In the genomic region with DNA sequence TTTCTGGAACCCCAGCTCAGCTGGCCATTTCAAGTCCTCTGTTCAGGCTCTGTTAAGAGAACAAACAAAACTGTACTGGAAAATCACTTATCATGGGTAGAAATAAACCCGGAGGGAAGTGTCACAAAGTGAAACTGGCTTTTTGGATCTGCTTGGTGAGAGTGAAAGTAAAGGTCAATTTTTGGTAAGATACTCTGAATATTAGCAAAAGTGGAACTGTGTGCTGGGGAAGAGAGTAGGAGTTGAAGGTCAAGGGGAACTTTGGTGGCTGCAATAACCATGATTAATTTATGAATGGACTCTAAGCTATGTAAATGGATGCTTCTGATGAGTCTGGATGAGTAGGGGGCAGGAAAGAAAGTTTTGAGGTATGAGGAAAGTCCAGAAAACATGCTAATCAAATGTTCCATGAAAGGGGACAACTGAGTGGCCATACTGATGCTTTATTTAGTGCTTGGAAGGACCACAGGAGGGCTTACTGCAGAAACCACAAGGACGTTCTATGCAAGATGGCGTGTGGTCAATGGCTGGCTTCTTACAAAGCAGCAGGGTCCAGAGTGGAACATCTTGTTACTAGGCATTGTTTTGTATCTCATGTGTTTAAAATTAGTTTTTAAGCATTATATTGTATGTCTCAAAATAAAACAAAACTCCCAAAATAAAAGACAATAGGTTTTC, we compare ENCODE assay signal across 10 cellular contexts. TPM values are rescaled to one million over a fixed set of nuclear protein-coding genes. Genes with fewer than 3 reads are reported as not detected.
A peak's percentile ranks its signal among the peaks of the same experiment; 100 is the strongest.
DNase-seq lines count a peak whose midpoint lies in the region; ATAC-seq and TF ChIP-seq lines count a peak whose summit lies in the region.
"Had no signal": no experiment of that assay in that cellular context is flagged by ENCODE, and none has a peak within 500 bp of the region (broad histone marks: within the 10 kb centered on the region; RNA-seq: fewer than 3 reads in every experiment).

No MANE protein-coding gene starts in this region.

- peak overlapping the region in 7 of 8 donors; percentile 8 to 83 (median 46) for H3K4me3 Mint-ChIP-seq in CD4-positive, alpha-beta memory T cell
- H3K4me3 Mint-ChIP-seq: mesothelial cell of epicardium had no signal

- peak; percentile 85 for ATAC-seq in GM18907 (IDR thresholded peaks at IDR 0.05; ENCODE audit: unreplicated experiment)
- peak; percentile 55 for ATAC-seq in HG02798 (IDR thresholded peaks at IDR 0.05; ENCODE audit: poor library complexity, unreplicated experiment)
- ATAC-seq in gastroesophageal sphincter, result no peak

- no peak for TF ChIP-seq EP300 in gastroesophageal sphincter (IDR thresholded peaks at IDR 0.05)

- peak overlapping the region in 3 of 7 donors; percentile 24 to 63 (median 43) for H3K27ac Mint-ChIP-seq in CD4-positive, alpha-beta memory T cell
- H3K27ac Mint-ChIP-seq: mesothelial cell of epicardium had no signal

- H3K9me3 Mint-ChIP-seq in CD4-positive, alpha-beta memory T cell, result no peaks in the 10 kb centered on the region
- H3K9me3 Mint-ChIP-seq: mesothelial cell of epicardium had no signal

- TF ChIP-seq CTCF in breast epithelium (IDR thresholded peaks at IDR 0.05), result no peak
- no peak for TF ChIP-seq CTCF in gastroesophageal sphincter (IDR thresholded peaks at IDR 0.05)

- no peaks in the 10 kb centered on the region for H3K9me3 ChIP-seq in CD4-positive, alpha-beta memory T cell (ENCODE audit: control insufficient read depth in 1 of 2, low read length in 2 of 2)
- H3K9me3 ChIP-seq in breast epithelium, result no peaks in the 10 kb centered on the region
- no peaks in the 10 kb centered on the region for H3K9me3 ChIP-seq in gastroesophageal sphincter

- no peak for DNase-seq in CD4-positive, alpha-beta memory T cell
- DNase-seq in MV-4-11 (lab: John Stamatoyannopoulos, UW) (peak; percentile 4), NCI-H82 (lab: John Stamatoyannopoulos, UW) (no peak), breast epithelium (ENCODE audit: low spot score in 2 of 2) (no peak), NCI-H226 (no peak)
- DNase-seq: DND-41 had no signal

- intact Hi-C loops in CD4-positive, alpha-beta memory T cell (cut with micrococcal nuclease), result loop anchor here (2.0 kb wide), 1 partner anchor 20 kb away; no protein-coding TSS in a partner anchor
- intact Hi-C loops in breast epithelium (cut with DNase I; ENCODE audit: low total_unique reads), result no loop called here

- H3K4me1 Mint-ChIP-seq in CD4-positive, alpha-beta memory T cell, result peaks cover 18 to 32% (median 24%) of the 10 kb centered on the region in 4 donors

- no peaks in the 10 kb centered on the region for H3K27me3 Mint-ChIP-seq in CD4-positive, alpha-beta memory T cell

- peaks cover 25% of the 10 kb centered on the region for H3K4me1 ChIP-seq in CD4-positive, alpha-beta memory T cell (ENCODE audit: insufficient read depth, low read length)
- H3K4me1 ChIP-seq in breast epithelium, result no peaks in the 10 kb centered on the region
- H3K4me1 ChIP-seq in gastroesophageal sphincter, result no peaks in the 10 kb centered on the region

- WGBS in gastroesophageal sphincter (ENCODE audit: low coverage in 1 of 2), 2 donors, result 61 to 77% methylated on average over 3 of the region's 3 CpGs

- no peak overlapping the region for H3K4me3 ChIP-seq in CD4-positive, alpha-beta memory T cell (ENCODE audit: low read length in 2 of 2)
- no peak overlapping the region for H3K4me3 ChIP-seq in breast epithelium
- no peak overlapping the region for H3K4me3 ChIP-seq in gastroesophageal sphincter

- no peaks in the 10 kb centered on the region for H3K36me3 Mint-ChIP-seq in CD4-positive, alpha-beta memory T cell
- H3K36me3 Mint-ChIP-seq: mesothelial cell of epicardium had no signal

- H3K36me3 ChIP-seq in CD4-positive, alpha-beta memory T cell (ENCODE audit: insufficient read depth, low read length), result no peaks in the 10 kb centered on the region
- no peaks in the 10 kb centered on the region for H3K36me3 ChIP-seq in breast epithelium
- H3K36me3 ChIP-seq in gastroesophageal sphincter, result no peaks in the 10 kb centered on the region

- H3K27me3 ChIP-seq in CD4-positive, alpha-beta memory T cell (ENCODE audit: insufficient read depth, low read length), result no peaks in the 10 kb centered on the region
- H3K27me3 ChIP-seq in breast epithelium (no peaks in the 10 kb centered on the region), gastroesophageal sphincter (no peaks in the 10 kb centered on the region)

- POLR2A ChIA-PET in CD4-positive, alpha-beta memory T cell (lab: Charles Lee; ENCODE audit: partially characterized antibody), result interaction anchor here (1.1 to 1.7 kb wide), 3 partner anchors 42 to 53 kb away, joined by 3 to 6 read pairs (median 5); no protein-coding TSS in a partner anchor

- CTCF ChIA-PET in CD4-positive, alpha-beta memory T cell (lab: Charles Lee; ENCODE audit: partially characterized antibody), result interaction anchor here (0.8 to 4.0 kb wide), 13 partner anchors 8 to 107 kb away, joined by 3 to 39 read pairs (median 5); no protein-coding TSS in a partner anchor

- no peak overlapping the region for H3K27ac ChIP-seq in CD4-positive, alpha-beta memory T cell (ENCODE audit: low read depth, low read length)
- H3K27ac ChIP-seq in breast epithelium (no peak overlapping the region), gastroesophageal sphincter (no peak overlapping the region)

- TF ChIP-seq POLR2A in breast epithelium (IDR thresholded peaks at IDR 0.05) (no peak), gastroesophageal sphincter (IDR thresholded peaks at IDR 0.05) (no peak)

RNA-seq across cellular contexts. Expression of a gene that starts 36.8 kb away (rescaled TPM):
- under 1 TPM; 0.38 to 0.55 TPM for total RNA-seq in CD4-positive, alpha-beta memory T cell
- polyA plus RNA-seq in CD4-positive, alpha-beta memory T cell, result under 1 TPM; 0.52 to 0.55 TPM
- under 1 TPM in 1 of 3 donors, not detected in 2; 0.73 TPM for total RNA-seq in breast epithelium
- under 1 TPM in 1 of 4 donors, not detected in 3; 0.81 TPM for total RNA-seq in gastroesophageal sphincter
